Comparison of ENCODE assay signal across 11 cellular contexts in genomic region chr2:85536479-85536878, GRCh38. TPM values are rescaled to one million over a fixed set of nuclear protein-coding genes. Genes with fewer than 3 reads are reported as not detected.
DNase-seq lines count a peak whose midpoint lies in the region; ATAC-seq and TF ChIP-seq lines count a peak whose summit lies in the region.
"Had no signal": no experiment of that assay in that cellular context is flagged by ENCODE, and none has a peak within 500 bp of the region (broad histone marks: within the 10 kb centered on the region; RNA-seq: fewer than 3 reads in every experiment).

No MANE protein-coding gene starts in this region.

- peaks cover 17% of the 10 kb centered on the region for H3K36me3 ChIP-seq in GM23338 (ENCODE audit: insufficient read depth)
- peaks cover 7% of the 10 kb centered on the region for H3K36me3 ChIP-seq in smooth muscle cell (ENCODE audit: low read depth)

- peaks cover 19% of the 10 kb centered on the region for H4K20me1 ChIP-seq in GM23338 (replicated peaks; ENCODE audit: insufficient read depth)
- H4K20me1 ChIP-seq in smooth muscle cell (ENCODE audit: low read depth), result peaks cover 24% of the 10 kb centered on the region

- no peaks in the 10 kb centered on the region for H3K9me2 ChIP-seq in GM23338 (ENCODE audit: insufficient read depth)

- H3K4me1 ChIP-seq in GM23338 (ENCODE audit: insufficient read depth) (peaks cover 17% of the 10 kb centered on the region), smooth muscle cell (ENCODE audit: low read depth) (peaks cover 29% of the 10 kb centered on the region)

- H3K36me3 Mint-ChIP-seq in GM23338 (ENCODE audit: low read depth), result peaks cover 28% of the 10 kb centered on the region
- peaks cover 22% of the 10 kb centered on the region for H3K36me3 Mint-ChIP-seq in T-helper 2 cell treated with Interferon-gamma antibody and Interleukin-4, amounts not matched to agents 5 μg/mL and 100 μg/mL, for 36 hours (ENCODE audit: low read depth)
- H3K36me3 Mint-ChIP-seq: naive B cell had no signal

- H3K27ac ChIP-seq in GM23338 (ENCODE audit: low read depth) (no peak overlapping the region), smooth muscle cell (ENCODE audit: low read depth) (peak overlapping the region; percentile 98)

- H3K27ac Mint-ChIP-seq in GM23338, result no peak overlapping the region
- no peak overlapping the region for H3K27ac Mint-ChIP-seq in T-helper 2 cell treated with Interferon-gamma antibody and Interleukin-4, amounts not matched to agents 5 μg/mL and 100 μg/mL, for 36 hours

- ATAC-seq in GM23338, result no peak
- peak; percentile 5; the same call in 1 of the 3 replicates for ATAC-seq in SK-N-SH treated with all-trans-retinoic acid at 6 μM for 48 hours
- no peak for ATAC-seq in GM21526 (IDR thresholded peaks at IDR 0.05; ENCODE audit: low FRiP score, unreplicated experiment)
- no peak for ATAC-seq in HG03095 (IDR thresholded peaks at IDR 0.05; ENCODE audit: unreplicated experiment)
- ATAC-seq: activated CD4-positive, CD25-positive, alpha-beta regulatory T cell treated with anti-CD3 and anti-CD28 coated beads, Interleukin-2, amount 50 U/mL, for 24 hours; stimulated activated effector memory CD8-positive, alpha-beta T cell treated with anti-CD3 and anti-CD28 coated beads, Interleukin-12 subunit alpha, Interleukin-12 subunit beta, amount 100 ng/mL, for 72 hours had no signal

- H3F3A ChIP-seq in GM23338 (replicated peaks; ENCODE audit: low read depth), result peaks cover 18% of the 10 kb centered on the region
- peaks cover 26% of the 10 kb centered on the region for H3F3A ChIP-seq in smooth muscle cell (ENCODE audit: low read depth)

- peaks cover 3% of the 10 kb centered on the region; the same call in 2 of the 3 replicates for H3K9me3 Mint-ChIP-seq in GM23338
- no peaks in the 10 kb centered on the region for H3K9me3 Mint-ChIP-seq in T-helper 2 cell treated with Interferon-gamma antibody and Interleukin-4, amounts not matched to agents 5 μg/mL and 100 μg/mL, for 36 hours
- H3K9me3 Mint-ChIP-seq: naive B cell; stimulated activated effector memory CD8-positive, alpha-beta T cell treated with anti-CD3 and anti-CD28 coated beads, Interleukin-12 subunit alpha, Interleukin-12 subunit beta, amount 100 ng/mL, for 72 hours had no signal

- DNase-seq in GM23338 (ENCODE audit: low spot score), result no peak
- DNase-seq in fibroblast of peridontal ligament (ENCODE audit: extremely low read depth), result peak; percentile 67
- peak; percentile 6 for DNase-seq in smooth muscle cell (lab: John Stamatoyannopoulos, UW; ENCODE audit: unreplicated experiment)
- no peak for DNase-seq in NCI-H2107 (lab: John Stamatoyannopoulos, UW)
- no peak for DNase-seq in T-helper 2 cell treated with Interferon-gamma antibody and Interleukin-4, amounts not matched to agents 5 μg/mL and 100 μg/mL, for 36 hours (ENCODE audit: low spot score)
- DNase-seq: naive B cell had no signal

- H3K4me3 ChIP-seq in GM23338, result no peak overlapping the region
- H3K4me3 ChIP-seq in smooth muscle cell, result peak overlapping the region; percentile 92

- H3K27me3 Mint-ChIP-seq in GM23338 (ENCODE audit: insufficient read depth, low read depth, poor library complexity), result peaks cover 16% of the 10 kb centered on the region
- peaks cover 3% of the 10 kb centered on the region for H3K27me3 Mint-ChIP-seq in T-helper 2 cell treated with Interferon-gamma antibody and Interleukin-4, amounts not matched to agents 5 μg/mL and 100 μg/mL, for 36 hours (ENCODE audit: low read depth)
- H3K27me3 Mint-ChIP-seq: naive B cell had no signal

- H3K27me3 ChIP-seq in GM23338 (ENCODE audit: insufficient read depth) (no peaks in the 10 kb centered on the region), smooth muscle cell (ENCODE audit: low read depth) (no peaks in the 10 kb centered on the region)

- H3K4me3 Mint-ChIP-seq in GM23338, result peak overlapping the region; percentile 32; the same call in 2 of the 3 replicates
- H3K4me3 Mint-ChIP-seq in T-helper 2 cell treated with Interferon-gamma antibody and Interleukin-4, amounts not matched to agents 5 μg/mL and 100 μg/mL, for 36 hours, result no peak overlapping the region

- peaks cover 23% of the 10 kb centered on the region for H3K4me1 Mint-ChIP-seq in GM23338
- peaks cover 26% of the 10 kb centered on the region for H3K4me1 Mint-ChIP-seq in T-helper 2 cell treated with Interferon-gamma antibody and Interleukin-4, amounts not matched to agents 5 μg/mL and 100 μg/mL, for 36 hours (ENCODE audit: low read depth)

- peaks cover 34% of the 10 kb centered on the region for H3K79me2 ChIP-seq in GM23338 (replicated peaks; ENCODE audit: insufficient read depth)
- H3K79me2 ChIP-seq in smooth muscle cell (ENCODE audit: low read depth), result peaks cover 34% of the 10 kb centered on the region

- H3K9me3 ChIP-seq in smooth muscle cell (replicated peaks; ENCODE audit: low read depth), result no peaks in the 10 kb centered on the region

- H3K4me2 ChIP-seq in GM23338, result no peak overlapping the region
- H3K4me2 ChIP-seq in smooth muscle cell, result peak overlapping the region; percentile 99

- peak overlapping the region; percentile 96 for H3K9ac ChIP-seq in smooth muscle cell (ENCODE audit: low read depth)

- WGBS in smooth muscle cell (ENCODE audit: low lambda C conversion rate), result 25% methylated on average over 3 of the region's 3 CpGs

- TF ChIP-seq CTCF in GM23338 (conservative IDR thresholded peaks at IDR 0.05; ENCODE audit: low read depth in 2 of 2) (no peak), smooth muscle cell (IDR thresholded peaks at IDR 0.05; ENCODE audit: borderline replicate concordance, insufficient read depth, poor library complexity, severe bottlenecking) (no peak)

- H2AFZ ChIP-seq in GM23338 (no peak overlapping the region), smooth muscle cell (ENCODE audit: low read depth) (no peak overlapping the region)

TF ChIP-seq in GM23338, 12 proteins besides CTCF, POLR2A, EP300 and RAD21 (continues in another document):
- no peak for TF ChIP-seq JUNB (IDR thresholded peaks at IDR 0.05; ENCODE audit: unreplicated experiment)

TF ChIP-seq in SK-N-SH treated with all-trans-retinoic acid at 6 μM for 48 hours, 23 proteins besides CTCF, POLR2A, EP300 and RAD21:
- TF ChIP-seq ZNF70 (CRISPR knock-in tag; IDR thresholded peaks at IDR 0.05) (peak; percentile 44; the same call in 1 of the 2 replicates), RARB (CRISPR knock-in tag; IDR thresholded peaks at IDR 0.05) (no peak)

RNA-seq across cellular contexts. Expression of gene MAT2A, which starts 2.5 kb away (rescaled TPM):
- total RNA-seq in GM23338 (2014; rRNA removed; shearing (Covaris generic)), result 206 and 232 TPM in 2 replicates
- polyA plus RNA-seq in GM23338 (2016; fragmentation: Nextera tagmentation; extraction: Ambion mirVana) (74.4 and 105 TPM in 2 replicates), smooth muscle cell (108 and 126 TPM in 2 replicates)
- 93.8 and 108 TPM in 2 replicates for total RNA-seq in smooth muscle cell

RNA-seq across cellular contexts. Expression of gene GGCX, which starts 24.8 kb away (rescaled TPM):
- 30.8 and 36.2 TPM in 2 replicates for total RNA-seq in GM23338 (2014; rRNA removed; shearing (Covaris generic))
- polyA plus RNA-seq in GM23338 (2016; fragmentation: Nextera tagmentation; extraction: Ambion mirVana) (14.4 and 15.3 TPM in 2 replicates), smooth muscle cell (33.2 and 44.5 TPM in 2 replicates)
- 44.0 and 83.2 TPM in 2 replicates for total RNA-seq in smooth muscle cell

RNA-seq across cellular contexts. Expression of gene VAMP8, which starts 40.9 kb away (rescaled TPM):
- 16.3 and 17.4 TPM in 2 replicates for total RNA-seq in GM23338 (2014; rRNA removed; shearing (Covaris generic))
- polyA plus RNA-seq in GM23338 (2016; fragmentation: Nextera tagmentation; extraction: Ambion mirVana) (71.7 and 73.0 TPM in 2 replicates), smooth muscle cell (17.5 and 72.9 TPM in 2 replicates)
- 9.4 and 15.1 TPM in 2 replicates for total RNA-seq in smooth muscle cell

RNA-seq across cellular contexts. Expression of gene VAMP5, which starts 47.8 kb away (rescaled TPM):
- 0.87 and 2.6 TPM in 2 replicates for total RNA-seq in GM23338 (2014; rRNA removed; shearing (Covaris generic))
- polyA plus RNA-seq in GM23338 (2016; fragmentation: Nextera tagmentation; extraction: Ambion mirVana) (5.5 and 7.8 TPM in 2 replicates), smooth muscle cell (35.0 and 35.9 TPM in 2 replicates)
- 5.0 and 6.6 TPM in 2 replicates for total RNA-seq in smooth muscle cell

RNA-seq across cellular contexts. Expression of gene RNF181, which starts 59.1 kb away (rescaled TPM):
- total RNA-seq in GM23338 (2014; rRNA removed; shearing (Covaris generic)), result 114 and 145 TPM in 2 replicates
- polyA plus RNA-seq in GM23338 (2016; fragmentation: Nextera tagmentation; extraction: Ambion mirVana), result 260 and 276 TPM in 2 replicates
- total RNA-seq in smooth muscle cell, result 167 and 195 TPM in 2 replicates
- 316 and 328 TPM in 2 replicates for polyA plus RNA-seq in smooth muscle cell

Comparison
In these comparisons a context has a peak if more than half of its experiments do, and no peak if none do; other contexts are left out.
1. DNase-seq: peak in fibroblast of peridontal ligament (single experiment) and smooth muscle cell (single experiment); none in GM23338 (single experiment), NCI-H2107 (single experiment) and T-helper 2 cell treated with Interferon-gamma antibody and Interleukin-4, amounts not matched to agents 5 μg/mL and 100 μg/mL, for 36 hours (single experiment).